17 cellular contexts compared by ENCODE assay signal in genomic region chr13:99426426-99426825, GRCh38.
DNase-seq lines count a peak whose midpoint lies in the region; ATAC-seq and TF ChIP-seq lines count a peak whose summit lies in the region.
"Had no signal": no experiment of that assay in that cellular context is flagged by ENCODE, and none has a peak within 500 bp of the region (broad histone marks: within the 10 kb centered on the region; RNA-seq: fewer than 3 reads in every experiment).

No MANE protein-coding gene starts in this region.

- H3K9me3 ChIP-seq in Peyer's patch (no peaks in the 10 kb centered on the region), endodermal cell (ENCODE audit: control insufficient read depth, low read length) (no peaks in the 10 kb centered on the region)
- H3K9me3 ChIP-seq: MG63 had no signal

- H3K27ac ChIP-seq in Peyer's patch: peak overlapping the region in 3 of 4 donors; percentile 65 to 83 (median 81)
- H3K27ac ChIP-seq in endodermal cell (ENCODE audit: low read depth, low read length): no peak overlapping the region
- H3K27ac ChIP-seq: epithelial cell of prostate, parathyroid adenoma had no signal

- 91 to 94% methylated on average over 6 to 7 of the region's 7 CpGs for WGBS in endodermal cell (ENCODE audit: insufficient coverage in 1 of 2, insufficient read length in 1 of 2), 2 experiments

- no peak overlapping the region for H3K9ac ChIP-seq in endodermal cell (ENCODE audit: extremely low read depth, low read length, poor library complexity, severe bottlenecking)
- H3K9ac ChIP-seq: parathyroid adenoma had no signal

- ATAC-seq in stimulated activated naive CD8-positive, alpha-beta T cell treated with anti-CD3 and anti-CD28 coated beads, Interleukin-15, Interleukin-2, amounts not matched to agents 100 U/mL and 50 U/mL, for 24 hours: no peak

- no peak for DNase-seq in stimulated activated naive CD8-positive, alpha-beta T cell treated with anti-CD3 and anti-CD28 coated beads, Interleukin-15, Interleukin-2, amounts not matched to agents 100 U/mL and 50 U/mL, for 24 hours
- DNase-seq in Peyer's patch (no peak), endodermal cell (peak; percentile 45), ACHN (no peak), NCI-H187 (lab: John Stamatoyannopoulos, UW) (no peak), NCI-H187 treated with DMSO at 0.1 percent for 48 hours (lab: John Stamatoyannopoulos, UW) (no peak), NCI-H1436 (lab: John Stamatoyannopoulos, UW) (no peak)
- DNase-seq: AML-193, glutamatergic neuron, MG63, NCI-H2081 treated with DMSO at 0.1 percent for 48 hours, NCI-H69, RPMI8226, small intestine had no signal

- peaks cover 8% of the 10 kb centered on the region for H3K36me3 Mint-ChIP-seq in stimulated activated naive CD8-positive, alpha-beta T cell treated with anti-CD3 and anti-CD28 coated beads, Interleukin-15, Interleukin-2, amounts not matched to agents 100 ng/mL and 50 ng/mL, for 24 hours (ENCODE audit: low read depth)
- H3K36me3 Mint-ChIP-seq in endodermal cell (ENCODE audit: low read depth): no peaks in the 10 kb centered on the region

- peaks cover 0 to 23% (median 10%) of the 10 kb centered on the region in 4 donors for H3K4me1 ChIP-seq in Peyer's patch
- no peaks in the 10 kb centered on the region for H3K4me1 ChIP-seq in endodermal cell (ENCODE audit: control insufficient read depth, insufficient read depth, low read length)
- H3K4me1 ChIP-seq: parathyroid adenoma had no signal

- no peak for TF ChIP-seq POLR2A in Peyer's patch (IDR thresholded peaks at IDR 0.05)

- H3K4me3 Mint-ChIP-seq in stimulated activated naive CD8-positive, alpha-beta T cell treated with anti-CD3 and anti-CD28 coated beads, Interleukin-15, Interleukin-2, amounts not matched to agents 100 ng/mL and 50 ng/mL, for 24 hours: peak overlapping the region; percentile 38
- no peak overlapping the region for H3K4me3 Mint-ChIP-seq in endodermal cell

- H3K27me3 ChIP-seq in Peyer's patch: no peaks in the 10 kb centered on the region
- no peaks in the 10 kb centered on the region for H3K27me3 ChIP-seq in endodermal cell (ENCODE audit: control insufficient read depth, insufficient read depth, low read length, poor library complexity, severe bottlenecking)
- H3K27me3 ChIP-seq: MG63 had no signal

- in situ Hi-C loops in ACHN (cut with HindIII; ENCODE audit: low pct_ligation_motif_present, low pct_unique_long_range_greater_than_20kb, low sequenced_read_pairs): no loop called here

- H3K36me3 ChIP-seq in Peyer's patch (no peaks in the 10 kb centered on the region), endodermal cell (ENCODE audit: control insufficient read depth, insufficient read depth, low read length) (no peaks in the 10 kb centered on the region)
- H3K36me3 ChIP-seq: MG63 had no signal

- peak overlapping the region; percentile 97 for H3K27ac Mint-ChIP-seq in stimulated activated naive CD8-positive, alpha-beta T cell treated with anti-CD3 and anti-CD28 coated beads, Interleukin-15, Interleukin-2, amounts not matched to agents 100 ng/mL and 50 ng/mL, for 24 hours
- H3K27ac Mint-ChIP-seq in endodermal cell: no peak overlapping the region

- peaks cover 5% of the 10 kb centered on the region for H3K9me3 Mint-ChIP-seq in stimulated activated naive CD8-positive, alpha-beta T cell treated with anti-CD3 and anti-CD28 coated beads, Interleukin-15, Interleukin-2, amounts not matched to agents 100 ng/mL and 50 ng/mL, for 24 hours
- H3K9me3 Mint-ChIP-seq in endodermal cell: no peaks in the 10 kb centered on the region

- H3K4me3 ChIP-seq in Peyer's patch (no peak overlapping the region), endodermal cell (ENCODE audit: low read length) (no peak overlapping the region)
- H3K4me3 ChIP-seq: MG63 had no signal

- no peaks in the 10 kb centered on the region for H3K27me3 Mint-ChIP-seq in stimulated activated naive CD8-positive, alpha-beta T cell treated with anti-CD3 and anti-CD28 coated beads, Interleukin-15, Interleukin-2, amounts not matched to agents 100 ng/mL and 50 ng/mL, for 24 hours
- H3K27me3 Mint-ChIP-seq in endodermal cell (ENCODE audit: insufficient read depth): peaks cover 7% of the 10 kb centered on the region

- peaks cover 50% of the 10 kb centered on the region for H3K4me1 Mint-ChIP-seq in stimulated activated naive CD8-positive, alpha-beta T cell treated with anti-CD3 and anti-CD28 coated beads, Interleukin-15, Interleukin-2, amounts not matched to agents 100 ng/mL and 50 ng/mL, for 24 hours (ENCODE audit: low read depth)
- no peaks in the 10 kb centered on the region for H3K4me1 Mint-ChIP-seq in endodermal cell

- TF ChIP-seq CTCF in Peyer's patch (IDR thresholded peaks at IDR 0.05): no peak
- no peak for TF ChIP-seq CTCF in endodermal cell (conservative IDR thresholded peaks at IDR 0.05)
